ENCODE assay signal across 16 cellular contexts in genomic region chr9:94697972-94698581, GRCh38. TPM values are rescaled to one million over a fixed set of nuclear protein-coding genes. Genes with fewer than 3 reads are reported as not detected.
A peak's percentile ranks its signal among the peaks of the same experiment; 100 is the strongest.
DNase-seq lines count a peak whose midpoint lies in the region; ATAC-seq and TF ChIP-seq lines count a peak whose summit lies in the region.
"Had no signal": no experiment of that assay in that cellular context is flagged by ENCODE, and none has a peak within 500 bp of the region (broad histone marks: within the 10 kb centered on the region; RNA-seq: fewer than 3 reads in every experiment).

No MANE protein-coding gene starts in this region.

- POLR2A ChIA-PET in WTC11 (lab: Charles Lee), result no interaction called here

- 0 out of 2 replicates have a peak, but pooled peaks cover 3% of the 10 kb centered on the region for H3K9me3 Mint-ChIP-seq in WTC11
- H3K9me3 Mint-ChIP-seq: dendritic cell treated with granulocyte-macrophage colony-stimulating factor and Interleukin-4, amounts not matched to agents 40 ng/mL and 50 ng/mL, for 4 days had no signal

- H3K4me3 ChIP-seq in stomach smooth muscle (ENCODE audit: low read length in 2 of 2), result no peak overlapping the region

- ATAC-seq in WTC11, result peak; percentile 71
- no peak for ATAC-seq in Right ventricle myocardium inferior
- ATAC-seq in GM18868 (IDR thresholded peaks at IDR 0.05; ENCODE audit: unreplicated experiment), result no peak
- no peak for ATAC-seq in GM21723 (IDR thresholded peaks at IDR 0.05; ENCODE audit: unreplicated experiment)
- ATAC-seq: activated T-helper 17 cell treated with anti-CD3 and anti-CD28 coated beads, Interleukin-2, amount 50 U/mL, for 72 hours; HCT116; stimulated activated naive CD8-positive, alpha-beta T cell treated with anti-CD3 and anti-CD28 coated beads, Interleukin-15, Interleukin-2, amounts not matched to agents 100 U/mL and 50 U/mL, for 24 hours had no signal

- H3K27me3 ChIP-seq in stomach smooth muscle (ENCODE audit: control insufficient read depth in 1 of 2, insufficient read depth in 2 of 2, low read length in 2 of 2), result no peaks in the 10 kb centered on the region

- H3K4me3 Mint-ChIP-seq in WTC11, result no peak overlapping the region
- H3K4me3 Mint-ChIP-seq: activated T-helper 17 cell treated with anti-CD3 and anti-CD28 coated beads, Interleukin-2, amount 50 U/mL, for 72 hours; dendritic cell treated with granulocyte-macrophage colony-stimulating factor and Interleukin-4, amounts not matched to agents 40 ng/mL and 50 ng/mL, for 4 days; naive B cell had no signal

- H3K36me3 ChIP-seq in stomach smooth muscle (ENCODE audit: control insufficient read depth in 2 of 2, insufficient read depth in 2 of 2, low read length in 2 of 2), result no peaks in the 10 kb centered on the region

- H3K27me3 Mint-ChIP-seq in WTC11 (ENCODE audit: low read depth), result no peaks in the 10 kb centered on the region

- CTCF ChIA-PET in WTC11 (lab: Charles Lee), result interaction anchor here (0.5 to 1.9 kb wide), 3 partner anchors 16 to 429 kb away, joined by 3 to 9 read pairs (median 5); no protein-coding TSS in a partner anchor

- TF ChIP-seq CTCF in WTC11 (IDR thresholded peaks at IDR 0.05), result no peak

- H3K4me1 ChIP-seq in stomach smooth muscle (ENCODE audit: control insufficient read depth, insufficient read depth, low read length), result peaks cover 13% of the 10 kb centered on the region

- H3K27ac Mint-ChIP-seq in WTC11, result no peak overlapping the region
- H3K27ac Mint-ChIP-seq: activated T-helper 17 cell treated with anti-CD3 and anti-CD28 coated beads, Interleukin-2, amount 50 U/mL, for 72 hours; dendritic cell treated with granulocyte-macrophage colony-stimulating factor and Interleukin-4, amounts not matched to agents 40 ng/mL and 50 ng/mL, for 4 days; naive B cell had no signal

- H3K36me3 Mint-ChIP-seq in WTC11, result no peaks in the 10 kb centered on the region
- H3K36me3 Mint-ChIP-seq: naive B cell had no signal

- DNase-seq in NCI-H510A treated with DMSO at 0.1 percent for 48 hours (lab: John Stamatoyannopoulos, UW), result peak; percentile 26
- DNase-seq in NCI-H510A (lab: John Stamatoyannopoulos, UW), result no peak
- DNase-seq in WTC11 (ENCODE audit: low spot score), result no peak
- peak; percentile 36 for DNase-seq in iPS-NIHi7 (ENCODE audit: extremely low spot score)
- no peak for DNase-seq in Right ventricle myocardium inferior (ENCODE audit: missing footprints)
- DNase-seq: hypothalamus; naive B cell; NCI-H1048; stimulated activated naive CD8-positive, alpha-beta T cell treated with anti-CD3 and anti-CD28 coated beads, Interleukin-15, Interleukin-2, amounts not matched to agents 100 U/mL and 50 U/mL, for 24 hours had no signal

- H3K9ac ChIP-seq in stomach smooth muscle (ENCODE audit: low read length in 2 of 2), result no peak overlapping the region

- H3K9me3 ChIP-seq in stomach smooth muscle (ENCODE audit: control insufficient read depth in 2 of 2, low read length in 2 of 2), result no peaks in the 10 kb centered on the region

- peak overlapping the region; percentile 46 for H3K27ac ChIP-seq in stomach smooth muscle (ENCODE audit: low read length)

- peaks cover 16% of the 10 kb centered on the region for H3K4me1 Mint-ChIP-seq in WTC11
- H3K4me1 Mint-ChIP-seq: naive B cell had no signal

- intact Hi-C loops in Right ventricle myocardium inferior (cut with DNase I), result no loop called here

TF ChIP-seq in WTC11, 78 proteins besides CTCF, POLR2A, EP300 and RAD21:
- TF ChIP-seq GABPB1 (CRISPR knock-in tag; IDR thresholded peaks at IDR 0.05) (no peak), MAX (CRISPR knock-in tag; IDR thresholded peaks at IDR 0.05) (no peak), ATF1 (CRISPR knock-in tag; IDR thresholded peaks at IDR 0.05) (no peak), SMAD4 (CRISPR knock-in tag; IDR thresholded peaks at IDR 0.05) (no peak), PREB (CRISPR knock-in tag; IDR thresholded peaks at IDR 0.05; ENCODE audit: borderline replicate concordance) (no peak), E2F4 (CRISPR knock-in tag; IDR thresholded peaks at IDR 0.05; ENCODE audit: borderline replicate concordance, low read depth) (no peak), ETV6 (CRISPR knock-in tag; IDR thresholded peaks at IDR 0.05) (no peak), MLX (CRISPR knock-in tag; IDR thresholded peaks at IDR 0.05) (no peak), ZNF281 (CRISPR knock-in tag; IDR thresholded peaks at IDR 0.05) (no peak), ESRRA (CRISPR knock-in tag; IDR thresholded peaks at IDR 0.05; ENCODE audit: borderline replicate concordance) (no peak), ATF3 (CRISPR knock-in tag; conservative IDR thresholded peaks at IDR 0.05) (no peak), NR2C2 (CRISPR knock-in tag; IDR thresholded peaks at IDR 0.05) (no peak), TP53 (CRISPR knock-in tag; IDR thresholded peaks at IDR 0.05) (no peak), HMGXB4 (CRISPR knock-in tag; IDR thresholded peaks at IDR 0.05) (no peak), ZNF121 (CRISPR knock-in tag; IDR thresholded peaks at IDR 0.05) (no peak)

RNA-seq across cellular contexts. Expression of gene AOPEP, which starts 28.4 kb away (rescaled TPM):
- total RNA-seq in WTC11 (2021) (13.1 to 14.4 TPM (median 14.0 TPM) in 3 replicates), Right ventricle myocardium inferior (180 TPM)

RNA-seq across cellular contexts. Expression of gene FBP1, which starts 58.8 kb away (rescaled TPM):
- total RNA-seq in WTC11 (2021) (5.7 to 6.4 TPM (median 5.8 TPM) in 3 replicates), Right ventricle myocardium inferior (1.0 TPM)
- total RNA-seq: A673 had no signal

Comparison
In these comparisons a context has a peak if more than half of its experiments do, and no peak if none do; other contexts are left out.
1. DNase-seq: peak in NCI-H510A treated with DMSO at 0.1 percent for 48 hours (single experiment) and iPS-NIHi7 (single experiment); none in NCI-H510A (single experiment), WTC11 (single experiment) and Right ventricle myocardium inferior (single experiment).
2. RNA of gene AOPEP, which starts 28.4 kb away (total RNA-seq): 180 TPM in Right ventricle myocardium inferior (single experiment); 13.1 to 14.4 TPM in WTC11; every median in the first group is over 10 times any median in the second.